ENCODE assay signal across 14 cellular contexts in genomic region chr2:112691761-112692370, GRCh38. TPM values are rescaled to one million over a fixed set of nuclear protein-coding genes. Genes with fewer than 3 reads are reported as not detected.
DNase-seq lines count a peak whose midpoint lies in the region; ATAC-seq, FAIRE-seq and TF ChIP-seq lines count a peak whose summit lies in the region.
"Had no signal": no experiment of that assay in that cellular context is flagged by ENCODE, and none has a peak within 500 bp of the region (broad histone marks: within the 10 kb centered on the region; RNA-seq: fewer than 3 reads in every experiment).

No MANE protein-coding gene starts in this region.

- peak overlapping the region; percentile 66 for H4K8ac ChIP-seq in mesenchymal stem cell (ENCODE audit: low read length)

- H3K4me1 Mint-ChIP-seq in CD14-positive monocyte (peaks cover 53% of the 10 kb centered on the region), HFFc6 (ENCODE audit: low read depth) (peaks cover 48% of the 10 kb centered on the region)

- H3K79me2 ChIP-seq in K562 (ENCODE audit: control insufficient read depth, insufficient read depth, low read length), result no peaks in the 10 kb centered on the region

- 0 out of 2 replicates have a peak overlapping the region, but pooled peaks have one; percentile 13 for H3K4me2 ChIP-seq in K562 (ENCODE audit: insufficient read depth, low read length)
- no peak overlapping the region for H3K4me2 ChIP-seq in mesenchymal stem cell (ENCODE audit: low read length, poor library complexity, severe bottlenecking)

- no peak for TF ChIP-seq CTCF in CD14-positive monocyte (IDR thresholded peaks at IDR 0.05)
- no peak for TF ChIP-seq CTCF in HFFc6 (IDR thresholded peaks at IDR 0.05)
- TF ChIP-seq CTCF in K562 (IDR thresholded peaks at IDR 0.05 in 2 of 3, conservative IDR thresholded peaks at IDR 0.05 in 1 of 3; ENCODE audit: insufficient read depth in 2 of 3, low read depth in 1 of 3, low read length in 3 of 3), result no peak

- peak overlapping the region; percentile 42 to 71 for H3K4ac ChIP-seq in mesenchymal stem cell (ENCODE audit: low read depth in 1 of 2, low read length in 2 of 2)

- POLR2A ChIA-PET in K562 (lab: Yijun Ruan, JAX), result interaction anchor here (0.6 to 1.9 kb wide), 11 partner anchors 8 to 52 kb away, joined by 3 to 19 read pairs (median 4); partner anchors contain the start of gene SLC20A1

- H3K4me1 ChIP-seq in K562 (replicated peaks in 1 of 2; ENCODE audit: control insufficient read depth in 2 of 2, insufficient read depth in 2 of 2, low read length in 2 of 2) (peaks cover 44 to 47% of the 10 kb centered on the region in 2 experiments), mesenchymal stem cell (ENCODE audit: control insufficient read depth, insufficient read depth, low read depth, low read length) (peaks cover 13% of the 10 kb centered on the region)

- H3K4me3 ChIP-seq in K562 (no peak overlapping the region), mesenchymal stem cell (ENCODE audit: insufficient read depth in 1 of 2, low read depth in 1 of 2, low read length in 2 of 2) (peak overlapping the region in 1 of 2 experiments; percentile 32)
- H3K4me3 ChIP-seq: vagina had no signal

- no TSS peak for BruUV-seq in K562 (replicated peaks; lab: Mats Ljungman, UMichigan)

- peak overlapping the region; percentile 92 for H2BK15ac ChIP-seq in mesenchymal stem cell (ENCODE audit: low read depth, poor library complexity, severe bottlenecking)

- H3K27me3 ChIP-seq in K562 (ENCODE audit: control insufficient read depth in 2 of 2, insufficient read depth in 2 of 2, low read length in 2 of 2) (no peaks in the 10 kb centered on the region), mesenchymal stem cell (ENCODE audit: control insufficient read depth in 1 of 2, insufficient read depth in 1 of 2, low read length in 2 of 2) (no peaks in the 10 kb centered on the region)
- H3K27me3 ChIP-seq: vagina had no signal

- H3K27ac Mint-ChIP-seq in CD14-positive monocyte (peak overlapping the region; percentile 94 to 99 (median 97)), HFFc6 (peak overlapping the region; percentile 98)

- CTCF ChIA-PET in K562 (lab: Yijun Ruan, JAX; ENCODE audit: low intra/inter-chr PET ratio), result interaction anchor here (0.5 to 0.8 kb wide), 2 partner anchors 66 to 107 kb away, joined by 3 read pairs; no protein-coding TSS in a partner anchor

- intact Hi-C loops in CD14-positive monocyte (cut with micrococcal nuclease) (loop anchor here (1.0 to 5.0 kb wide), 3 partner anchors 8 to 45 kb away; partner anchors contain the start of gene SLC20A1 (in 2 of the 2)), K562 (cut with micrococcal nuclease) (loop anchor here (2.0 kb wide), 2 partner anchors 35 to 65 kb away; no protein-coding TSS in a partner anchor)

- in situ Hi-C loops in K562 (cut with MboI), result no loop called here

- H3K36me3 ChIP-seq in K562 (ENCODE audit: control insufficient read depth, insufficient read depth, low read length), result no peaks in the 10 kb centered on the region
- H3K36me3 ChIP-seq in mesenchymal stem cell (ENCODE audit: control insufficient read depth in 1 of 2, insufficient read depth in 2 of 2, low read depth in 1 of 2, low read length in 2 of 2), result no peaks in the 10 kb centered on the region
- H3K36me3 ChIP-seq: vagina, WERI-Rb-1 had no signal

- H3K9me3 ChIP-seq in K562 (replicated peaks; ENCODE audit: control insufficient read depth, insufficient read depth, low read depth, low read length) (no peaks in the 10 kb centered on the region), mesenchymal stem cell (ENCODE audit: control insufficient read depth, low read length) (no peaks in the 10 kb centered on the region)
- H3K9me3 ChIP-seq: vagina had no signal

- H2BK5ac ChIP-seq in mesenchymal stem cell (ENCODE audit: low read depth, low read length, poor library complexity, severe bottlenecking), result no peak overlapping the region

- H3K23ac ChIP-seq in mesenchymal stem cell (ENCODE audit: low read length in 2 of 2), result no peak overlapping the region

- H3K27ac ChIP-seq in K562 (ENCODE audit: extremely low read depth, low read depth, low read length) (peak overlapping the region; percentile 54; the same call in 2 of the 3 replicates), mesenchymal stem cell (ENCODE audit: low read length, poor library complexity, severe bottlenecking) (peak overlapping the region; percentile 83)
- H3K27ac ChIP-seq: vagina, WERI-Rb-1 had no signal

- H3K14ac ChIP-seq in mesenchymal stem cell (ENCODE audit: low read length in 2 of 2), result no peak overlapping the region

- peak overlapping the region; percentile 61 to 86 for H3K18ac ChIP-seq in mesenchymal stem cell (ENCODE audit: low read depth in 1 of 2, low read length in 2 of 2)

- no peak for TF ChIP-seq RAD21 in K562 (CRISPR knock-in tag; conservative IDR thresholded peaks at IDR 0.05 in 1 of 2, IDR thresholded peaks at IDR 0.05 in 1 of 2)

- H2BK120ac ChIP-seq in mesenchymal stem cell (ENCODE audit: low read depth, low read length), result no peak overlapping the region

- H2BK12ac ChIP-seq in mesenchymal stem cell (ENCODE audit: low read length in 2 of 2), result peak overlapping the region; percentile 90

- H3K9ac ChIP-seq in K562 (ENCODE audit: insufficient read depth in 1 of 2, low read depth in 2 of 2, low read length in 2 of 2) (no peak overlapping the region; a peak in 1 of 4 replicates), mesenchymal stem cell (ENCODE audit: low read length) (peak overlapping the region; percentile 82)

- H4K91ac ChIP-seq in mesenchymal stem cell (ENCODE audit: low read length), result peak overlapping the region; percentile 88

- ATAC-seq in K562, result no peak
- no peak for ATAC-seq in GM18517 (IDR thresholded peaks at IDR 0.05; ENCODE audit: unreplicated experiment)
- no peak for ATAC-seq in HG03354 (IDR thresholded peaks at IDR 0.05; ENCODE audit: poor library complexity, severe bottlenecking, unreplicated experiment)

- TF ChIP-seq POLR2A in K562 (conservative IDR thresholded peaks at IDR 0.05), result no peak

- no peak for TF ChIP-seq EP300 in K562 (IDR thresholded peaks at IDR 0.05; ENCODE audit: low read length)

- H3K27me3 Mint-ChIP-seq in CD14-positive monocyte (ENCODE audit: low read depth in 3 of 3) (peaks cover 0 to 3% (median 0%) of the 10 kb centered on the region in 3 donors), HFFc6 (ENCODE audit: insufficient read depth) (no peaks in the 10 kb centered on the region; the same call in 1 of the 2 replicates)

- peaks cover 0 to 2% (median 0%) of the 10 kb centered on the region in 7 donors for H3K9me3 Mint-ChIP-seq in CD14-positive monocyte
- H3K9me3 Mint-ChIP-seq in HFFc6, result no peaks in the 10 kb centered on the region
- H3K9me3 Mint-ChIP-seq: nephron had no signal

- no peaks in the 10 kb centered on the region for H3K79me1 ChIP-seq in mesenchymal stem cell (replicated peaks; ENCODE audit: low read length, poor library complexity, severe bottlenecking)

- DNase-seq in CD14-positive monocyte (ENCODE audit: low spot score) (no peak), HFFc6 (no peak), K562 (ENCODE audit: extremely low read depth in 1 of 4, low spot score in 3 of 4) (no peak), mesenchymal stem cell (peak; percentile 35), NCI-H2227 treated with DMSO at 0.1 percent for 48 hours (lab: John Stamatoyannopoulos, UW) (no peak), DMS53 treated with DMSO at 0.1 percent for 48 hours (lab: John Stamatoyannopoulos, UW; ENCODE audit: unreplicated experiment) (no peak)
- DNase-seq: NCI-H774, WERI-Rb-1 had no signal

- no peak for FAIRE-seq in K562 (lab: Jason Lieb, UNC)

- 54% methylated on average over 4 of the region's 4 CpGs for WGBS in K562 (ENCODE audit: insufficient coverage, low coverage, missing lambda C conversion rate)
- 52% methylated on average over 1 of the region's 4 CpGs for WGBS in mesenchymal stem cell

- peak overlapping the region; percentile 98 for H2AK5ac ChIP-seq in mesenchymal stem cell (ENCODE audit: low read length, severe bottlenecking)

- no peak overlapping the region; the same call in 1 of the 2 replicates for H2AFZ ChIP-seq in K562 (ENCODE audit: low read depth, low read length)
- no peak overlapping the region for H2AFZ ChIP-seq in mesenchymal stem cell (ENCODE audit: low read depth, low read length)

- H3K9me1 ChIP-seq in K562 (ENCODE audit: control insufficient read depth, insufficient read depth, low read length), result no peaks in the 10 kb centered on the region

- H3K4me3 Mint-ChIP-seq in CD14-positive monocyte (no peak overlapping the region), HFFc6 (peak overlapping the region; percentile 58)
- H3K4me3 Mint-ChIP-seq: nephron had no signal

- H4K20me1 ChIP-seq in K562 (replicated peaks; ENCODE audit: control insufficient read depth, insufficient read depth, low read length), result no peaks in the 10 kb centered on the region

- peaks cover 0 to 5% of the 10 kb centered on the region in 2 donors for H3K36me3 Mint-ChIP-seq in CD14-positive monocyte
- H3K36me3 Mint-ChIP-seq in HFFc6 (ENCODE audit: low read depth), result no peaks in the 10 kb centered on the region

RNA-seq across cellular contexts. Expression of gene NT5DC4, which starts 29.0 kb away (rescaled TPM):
- not detected for polyA plus RNA-seq in CD14-positive monocyte
- total RNA-seq in HFFc6 (2021; fragmentation: NEBNext Ultra II Directional; extraction: Animal tissue kit (Norgen Biotek cat#: 25700)), result not detected
- total RNA-seq in K562 (2011; cell fraction: chromatin; rRNA removed; ENCODE audit: low replicate concordance), result 26.6 and 60.2 TPM in 2 replicates
- 32.0 and 34.7 TPM in 2 replicates for total RNA-seq in K562 (2011; cell fraction: nucleolus; rRNA removed)
- 22.7 and 29.8 TPM in 2 replicates for total RNA-seq in K562 (2011; cell fraction: nucleoplasm; rRNA removed)
- 0.94 and 1.0 TPM in 2 replicates for total RNA-seq in K562 (2014; rRNA removed)
- 0.44 and 2.3 TPM in 2 replicates for total RNA-seq in K562 (2014; rRNA removed; fragmentation: Illumina TruSeq; extraction: Trizol)
- 0.45 and 0.65 TPM in 2 replicates for total RNA-seq in K562 (2015; rRNA removed; fragmentation: Illumina TruSeq; extraction: Trizol)
- total RNA-seq in K562 (2021), result 4.7 and 6.8 TPM in 2 replicates
- polyA plus RNA-seq in K562 (2011; rRNA removed), result 3.4 and 6.9 TPM in 2 replicates
- 0.65 and 1.6 TPM in 2 replicates for polyA plus RNA-seq in K562 (2011; cell fraction: cytosol; rRNA removed)
- polyA plus RNA-seq in K562 (2011; cell fraction: nucleus; rRNA removed), result 39.8 and 97.5 TPM in 2 replicates
- 1.3 and 9.4 TPM in 2 replicates for polyA plus RNA-seq in K562 (2012)
- 0.56 and 1.8 TPM in 2 replicates for polyA plus RNA-seq in K562 (2014; fragmentation: Illumina TruSeq; extraction: Trizol)
- 1 to 10 TPM; 2.5 to 2.8 TPM for polyA plus RNA-seq in K562 (2014; fragmentation: Nextera tagmentation; extraction: Ambion mirVana)
- 1.6 and 5.0 TPM in 2 replicates for polyA plus RNA-seq in K562 (2014; rRNA removed)
- polyA minus RNA-seq in K562 (2011; rRNA and poly(A)+ RNA removed), result 0.36 and 2.7 TPM in 2 replicates
- polyA minus RNA-seq in K562 (2011; cell fraction: cytosol; rRNA and poly(A)+ RNA removed), result 8.7 TPM in 1 of 2 replicates, not detected in the other
- 6.9 and 15.8 TPM in 2 replicates for polyA minus RNA-seq in K562 (2011; cell fraction: nucleus; rRNA and poly(A)+ RNA removed)
- polyA plus RNA-seq in mesenchymal stem cell (2013, experiment 1 of 2), result not detected
- polyA plus RNA-seq in mesenchymal stem cell (2013, experiment 2 of 2), result not detected
- total RNA-seq: bronchial epithelial cell, Daoy, vagina had no signal

RNA-seq across cellular contexts. Expression of gene SLC20A1, which starts 46.1 kb away (rescaled TPM):
- polyA plus RNA-seq in CD14-positive monocyte (10 to 100 TPM; 16.1 to 36.3 TPM), K562 (2011; rRNA removed) (101 and 150 TPM in 2 replicates), K562 (2014; fragmentation: Illumina TruSeq; extraction: Trizol) (85.8 and 87.8 TPM in 2 replicates), K562 (2014; fragmentation: Nextera tagmentation; extraction: Ambion mirVana) (10 to 100 TPM; 53.8 to 56.1 TPM), K562 (2014; rRNA removed) (74.7 and 77.3 TPM in 2 replicates)
- total RNA-seq in HFFc6 (2021; fragmentation: NEBNext Ultra II Directional; extraction: Animal tissue kit (Norgen Biotek cat#: 25700)), result 100 to 1,000 TPM; 147 to 225 (median 195) TPM
- 495 and 804 TPM in 2 replicates for total RNA-seq in K562 (2011; cell fraction: chromatin; rRNA removed; ENCODE audit: low replicate concordance)
- total RNA-seq in K562 (2011; cell fraction: nucleolus; rRNA removed), result 263 and 289 TPM in 2 replicates
- 478 and 674 TPM in 2 replicates for total RNA-seq in K562 (2011; cell fraction: nucleoplasm; rRNA removed)
- total RNA-seq in K562 (2014; rRNA removed) (64.7 and 66.0 TPM in 2 replicates), K562 (2014; rRNA removed; fragmentation: Illumina TruSeq; extraction: Trizol) (95.1 and 111 TPM in 2 replicates), K562 (2015; rRNA removed; fragmentation: Illumina TruSeq; extraction: Trizol) (66.8 and 68.9 TPM in 2 replicates), K562 (2021) (123 and 136 TPM in 2 replicates)
- 105 and 114 TPM in 2 replicates for polyA plus RNA-seq in K562 (2011; cell fraction: cytosol; rRNA removed)
- polyA plus RNA-seq in K562 (2011; cell fraction: nucleus; rRNA removed), result 166 and 277 TPM in 2 replicates
- polyA plus RNA-seq in K562 (2012), result 55.6 and 102 TPM in 2 replicates
- polyA minus RNA-seq in K562 (2011; rRNA and poly(A)+ RNA removed), result 151 and 243 TPM in 2 replicates
- polyA minus RNA-seq in K562 (2011; cell fraction: cytosol; rRNA and poly(A)+ RNA removed), result 79.2 and 124 TPM in 2 replicates
- polyA minus RNA-seq in K562 (2011; cell fraction: nucleus; rRNA and poly(A)+ RNA removed), result 120 and 135 TPM in 2 replicates
- 115 TPM for polyA plus RNA-seq in mesenchymal stem cell (2013, experiment 1 of 2)
- polyA plus RNA-seq in mesenchymal stem cell (2013, experiment 2 of 2), result 115 TPM
